ENCODE assay signal across 19 cellular contexts in the genomic region with DNA sequence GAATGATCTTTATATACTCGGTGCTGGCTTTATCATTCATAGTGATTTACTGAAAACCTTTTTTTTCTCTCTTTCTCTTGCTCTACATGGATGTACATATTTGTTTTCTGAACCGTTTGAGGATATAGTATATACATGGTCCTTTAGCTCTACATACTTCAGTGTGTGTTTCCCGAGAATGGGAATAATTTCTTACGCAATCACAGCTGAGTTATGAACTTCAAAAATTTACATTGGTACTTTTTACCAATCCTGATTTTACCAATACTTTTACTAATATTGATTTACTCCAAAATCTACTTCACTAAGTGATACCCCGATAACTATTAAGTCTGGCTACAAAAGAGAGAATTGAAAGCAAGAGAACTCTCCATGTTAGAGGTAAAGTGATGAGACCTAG.
A peak's percentile ranks its signal among the peaks of the same experiment; 100 is the strongest.
DNase-seq lines count a peak whose midpoint lies in the region; ATAC-seq, FAIRE-seq and TF ChIP-seq lines count a peak whose summit lies in the region.
"Had no signal": no experiment of that assay in that cellular context is flagged by ENCODE, and none has a peak within 500 bp of the region (broad histone marks: within the 10 kb centered on the region; RNA-seq: fewer than 3 reads in every experiment).

No MANE protein-coding gene starts in this region.

- peak overlapping the region; percentile 60 for H3K27ac Mint-ChIP-seq in activated naive CD4-positive, alpha-beta T cell treated with anti-CD3 and anti-CD28 coated beads, Interleukin-2, amount 50 U/mL, for 24 hours
- peak overlapping the region in 1 of 2 donors; percentile 61 for H3K27ac Mint-ChIP-seq in activated naive CD4-positive, alpha-beta T cell treated with anti-CD3 and anti-CD28 coated beads, Interleukin-2, amount 50 U/mL, for 72 hours
- H3K27ac Mint-ChIP-seq in T-helper 17 cell = peak overlapping the region; percentile 46

- DNase-seq in activated naive CD4-positive, alpha-beta T cell treated with anti-CD3 and anti-CD28 coated beads, Interleukin-2, amount 50 U/mL, for 72 hours (ENCODE audit: low spot score in 2 of 2) = no peak
- DNase-seq in T-helper 17 cell (no peak), hepatocyte (ENCODE audit: low spot score) (no peak), frontal cortex (ENCODE audit: low spot score in 2 of 2) (no peak), DMS153 treated with DMSO at 0.1 percent for 48 hours (lab: John Stamatoyannopoulos, UW; ENCODE audit: unreplicated experiment) (no peak)
- DNase-seq: ACHN; BE2C; C1 segment of cervical spinal cord; CD4-positive, CD25-positive, alpha-beta regulatory T cell; CD8-positive, alpha-beta memory T cell; COR-L47; DMS 273 treated with DMSO at 0.1 percent for 48 hours; GM23248 had no signal

- no peak overlapping the region for H2AFZ ChIP-seq in hepatocyte
- H2AFZ ChIP-seq: GM23248 had no signal

- H3K4me2 ChIP-seq in hepatocyte = peak overlapping the region; percentile 4

- H3K27ac ChIP-seq in hepatocyte = no peak overlapping the region
- H3K27ac ChIP-seq: GM23248 had no signal

- no peaks in the 10 kb centered on the region for H4K20me1 ChIP-seq in hepatocyte (ENCODE audit: insufficient read depth, poor library complexity, severe bottlenecking)

- no peaks in the 10 kb centered on the region for H3K79me2 ChIP-seq in hepatocyte

- H3K4me3 ChIP-seq in hepatocyte = no peak overlapping the region
- H3K4me3 ChIP-seq: GM23248 had no signal

- H3K36me3 ChIP-seq in hepatocyte (replicated peaks; ENCODE audit: insufficient read depth, low read depth) = no peaks in the 10 kb centered on the region
- H3K36me3 ChIP-seq: BE2C had no signal

- H3K9me2 ChIP-seq in hepatocyte (replicated peaks; ENCODE audit: insufficient read depth) = no peaks in the 10 kb centered on the region

- peaks cover 17% of the 10 kb centered on the region for H3K27me3 ChIP-seq in hepatocyte
- H3K27me3 ChIP-seq: BE2C had no signal

- no peak for ATAC-seq in activated naive CD4-positive, alpha-beta T cell treated with anti-CD3 and anti-CD28 coated beads, Interleukin-2, amount 50 U/mL, for 72 hours
- ATAC-seq in T-helper 17 cell = no peak

- H3K4me3 Mint-ChIP-seq in activated naive CD4-positive, alpha-beta T cell treated with anti-CD3 and anti-CD28 coated beads, Interleukin-2, amount 50 U/mL, for 24 hours = no peak overlapping the region
- H3K4me3 Mint-ChIP-seq in T-helper 17 cell = no peak overlapping the region
- H3K4me3 Mint-ChIP-seq: CD4-positive, CD25-positive, alpha-beta regulatory T cell; CD8-positive, alpha-beta memory T cell had no signal

- peaks cover 41% of the 10 kb centered on the region for H3K4me1 Mint-ChIP-seq in activated naive CD4-positive, alpha-beta T cell treated with anti-CD3 and anti-CD28 coated beads, Interleukin-2, amount 50 U/mL, for 24 hours
- peaks cover 52% of the 10 kb centered on the region for H3K4me1 Mint-ChIP-seq in T-helper 17 cell

- WGBS in hepatocyte (ENCODE audit: low lambda C conversion rate, missing lambda C conversion rate) = 68% methylated on average over 5 of the region's 5 CpGs

- H3K9me3 Mint-ChIP-seq in activated naive CD4-positive, alpha-beta T cell treated with anti-CD3 and anti-CD28 coated beads, Interleukin-2, amount 50 U/mL, for 24 hours = no peaks in the 10 kb centered on the region
- peaks cover 0 to 7% of the 10 kb centered on the region in 2 donors for H3K9me3 Mint-ChIP-seq in activated naive CD4-positive, alpha-beta T cell treated with anti-CD3 and anti-CD28 coated beads, Interleukin-2, amount 50 U/mL, for 72 hours

- H3K36me3 Mint-ChIP-seq in activated naive CD4-positive, alpha-beta T cell treated with anti-CD3 and anti-CD28 coated beads, Interleukin-2, amount 50 U/mL, for 24 hours = no peaks in the 10 kb centered on the region
- H3K36me3 Mint-ChIP-seq in activated naive CD4-positive, alpha-beta T cell treated with anti-CD3 and anti-CD28 coated beads, Interleukin-2, amount 50 U/mL, for 72 hours = peaks cover 2 to 32% of the 10 kb centered on the region in 2 donors
- no peaks in the 10 kb centered on the region for H3K36me3 Mint-ChIP-seq in T-helper 17 cell (ENCODE audit: low read depth)
- H3K36me3 Mint-ChIP-seq: CD4-positive, CD25-positive, alpha-beta regulatory T cell had no signal

- H3K27me3 Mint-ChIP-seq in activated naive CD4-positive, alpha-beta T cell treated with anti-CD3 and anti-CD28 coated beads, Interleukin-2, amount 50 U/mL, for 24 hours = no peaks in the 10 kb centered on the region
- H3K27me3 Mint-ChIP-seq in T-helper 17 cell = no peaks in the 10 kb centered on the region
- H3K27me3 Mint-ChIP-seq: CD4-positive, CD25-positive, alpha-beta regulatory T cell had no signal

- no peak for FAIRE-seq in frontal cortex (lab: Jason Lieb, UNC)
- FAIRE-seq: G401.6, GM12892, GM18507, H54, HTR-8/SVneo had no signal

- no peak for TF ChIP-seq CTCF in hepatocyte (IDR thresholded peaks at IDR 0.05; ENCODE audit: poor library complexity)

- H3K4me1 ChIP-seq in hepatocyte (ENCODE audit: insufficient read depth) = no peaks in the 10 kb centered on the region
- H3K4me1 ChIP-seq: BE2C had no signal

- H3K9me3 ChIP-seq in T-helper 17 cell (ENCODE audit: control insufficient read depth, low read length, poor library complexity, severe bottlenecking) (no peaks in the 10 kb centered on the region), hepatocyte (ENCODE audit: low read depth) (no peaks in the 10 kb centered on the region)
- H3K9me3 ChIP-seq: BE2C had no signal
